ENCODE assay signal across 21 cellular contexts in the genomic region with DNA sequence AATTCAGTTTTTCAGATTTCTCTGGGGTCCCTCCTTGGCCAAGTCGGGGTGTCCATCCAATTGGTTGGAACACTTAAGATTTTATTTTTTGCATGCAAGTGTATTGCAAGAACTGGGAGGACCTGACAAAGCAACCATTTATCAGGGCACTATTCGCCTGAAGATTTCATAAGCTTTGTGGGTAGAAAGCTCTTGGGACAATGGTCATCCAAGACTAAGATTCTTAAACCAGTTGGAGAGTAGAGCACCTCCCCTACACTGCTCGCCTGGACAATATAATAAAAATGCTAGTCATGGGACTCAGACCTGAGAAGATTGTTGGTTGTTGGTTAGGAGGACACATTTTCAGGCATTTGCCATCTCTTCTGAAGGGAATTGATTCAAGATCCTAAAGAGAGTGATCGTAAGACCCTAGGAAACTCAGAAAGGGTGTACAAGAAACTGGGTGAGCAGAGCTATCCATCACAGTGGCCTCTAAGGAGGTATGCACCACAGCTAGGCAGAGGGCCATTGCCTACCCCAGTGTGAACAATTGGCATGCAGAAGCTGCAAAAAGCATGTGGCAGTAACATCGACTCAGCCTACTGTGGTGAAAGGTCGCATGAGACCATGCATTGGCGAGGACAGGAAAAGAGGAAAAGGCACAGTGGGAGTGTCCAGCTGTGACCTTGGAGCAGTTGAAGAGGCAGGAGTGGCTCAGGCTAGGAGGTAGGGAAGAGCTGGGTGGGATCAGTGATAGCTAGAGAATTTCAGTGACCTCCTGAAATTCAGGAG.
"Had no signal": no experiment of that assay in that cellular context is flagged by ENCODE, and none has a peak within 500 bp of the region (broad histone marks: within the 10 kb centered on the region; RNA-seq: fewer than 3 reads in every experiment).

No MANE protein-coding gene starts in this region.

- H3K4me3 ChIP-seq: K562, Peyer's patch had no signal

- H3K4me1 ChIP-seq: Peyer's patch had no signal

- H3K4me1 Mint-ChIP-seq: activated CD4-positive, alpha-beta T cell treated with anti-CD3 and anti-CD28 coated beads, Interleukin-2, amount 10 ng/mL, durations not matched to agents 7 days and 5 days; T-helper 17 cell had no signal

- ATAC-seq: activated naive CD4-positive, alpha-beta T cell treated with anti-CD3 and anti-CD28 coated beads, Interleukin-2, amount 50 U/mL, for 72 hours; activated T-cell treated with anti-CD3 and anti-CD28 coated beads, Interleukin-2, amount 50 U/mL, for 4 hours; K562; T-helper 17 cell had no signal

- H3K27me3 ChIP-seq: Peyer's patch had no signal

- H3K9me3 ChIP-seq: Peyer's patch had no signal

- H3K36me3 Mint-ChIP-seq: activated CD4-positive, alpha-beta memory T cell treated with anti-CD3 and anti-CD28 coated beads for 36 hours had no signal

- H3K36me3 ChIP-seq: Peyer's patch had no signal

- H3K27ac Mint-ChIP-seq: activated CD4-positive, alpha-beta memory T cell treated with anti-CD3 and anti-CD28 coated beads for 36 hours; activated CD4-positive, alpha-beta T cell treated with anti-CD3 and anti-CD28 coated beads, Interleukin-2, amount 10 ng/mL, durations not matched to agents 7 days and 5 days; activated naive CD4-positive, alpha-beta T cell treated with anti-CD3 and anti-CD28 coated beads, Interleukin-2, amount 50 U/mL, for 72 hours; T-helper 17 cell had no signal

- DNase-seq: activated CD4-positive, alpha-beta memory T cell treated with anti-CD3 and anti-CD28 coated beads for 36 hours; activated CD4-positive, alpha-beta T cell treated with anti-CD3 and anti-CD28 coated beads, Interleukin-2, amount 10 ng/mL, durations not matched to agents 7 days and 5 days; activated CD4-positive, CD25-positive, alpha-beta regulatory T cell; activated CD8-positive, alpha-beta memory T cell treated with anti-CD3 and anti-CD28 coated beads for 24 hours; activated effector memory CD4-positive, alpha-beta T cell treated with anti-CD3 and anti-CD28 coated beads, Interleukin-2, amount 50 U/mL, for 16 hours; activated naive CD4-positive, alpha-beta T cell treated with Interleukin-2 at 50 U/mL for 16 hours; activated T-cell treated with anti-CD3 and anti-CD28 coated beads, Interleukin-2, amount 50 U/mL, for 4 hours; cerebellar nuclear complex; Karpas-422; NCI-H1105 treated with DMSO at 0.1 percent for 48 hours; NCI-H1436 treated with DMSO at 0.1 percent for 48 hours; NCI-H187; NCI-H2081; NCI-H510A treated with DMSO at 0.1 percent for 48 hours; Peyer's patch; SIG-M5; T-helper 17 cell; T-helper 9 cell had no signal

- H3K27ac ChIP-seq: Peyer's patch, VCaP had no signal

- H3K4me3 Mint-ChIP-seq: activated CD4-positive, alpha-beta memory T cell treated with anti-CD3 and anti-CD28 coated beads for 36 hours; activated CD4-positive, alpha-beta T cell treated with anti-CD3 and anti-CD28 coated beads, Interleukin-2, amount 10 ng/mL, durations not matched to agents 7 days and 5 days; activated T-cell treated with anti-CD3 and anti-CD28 coated beads, Interleukin-2, amount 50 U/mL, for 4 hours; T-helper 17 cell had no signal

- H3K27me3 Mint-ChIP-seq: activated CD4-positive, alpha-beta memory T cell treated with anti-CD3 and anti-CD28 coated beads for 36 hours; activated CD4-positive, alpha-beta T cell treated with anti-CD3 and anti-CD28 coated beads, Interleukin-2, amount 10 ng/mL, durations not matched to agents 7 days and 5 days; T-helper 17 cell had no signal
